Comparison of ENCODE assay signal across 9 cellular contexts in genomic region chr1:156590326-156591180, GRCh38. TPM values are rescaled to one million over a fixed set of nuclear protein-coding genes. Genes with fewer than 3 reads are reported as not detected.
DNase-seq lines count a peak whose midpoint lies in the region; ATAC-seq, FAIRE-seq and TF ChIP-seq lines count a peak whose summit lies in the region.
"Had no signal": no experiment of that assay in that cellular context is flagged by ENCODE, and none has a peak within 500 bp of the region (broad histone marks: within the 10 kb centered on the region; RNA-seq: fewer than 3 reads in every experiment).

No MANE protein-coding gene starts in this region.

- no peak for FAIRE-seq in HTR-8/SVneo (lab: Jason Lieb, UNC)

- H3K4me1 ChIP-seq in endodermal cell (ENCODE audit: control insufficient read depth, insufficient read depth, low read length) = no peaks in the 10 kb centered on the region

- H3K27ac ChIP-seq in endodermal cell (ENCODE audit: low read depth, low read length) = no peak overlapping the region

- no peaks in the 10 kb centered on the region for H3K27me3 ChIP-seq in endodermal cell (ENCODE audit: control insufficient read depth, insufficient read depth, low read length, poor library complexity, severe bottlenecking)
- H3K27me3 ChIP-seq: upper lobe of left lung had no signal

- TF ChIP-seq CTCF in endodermal cell (conservative IDR thresholded peaks at IDR 0.05) = no peak

- no peak overlapping the region for H3K9ac ChIP-seq in endodermal cell (ENCODE audit: extremely low read depth, low read length, poor library complexity, severe bottlenecking)

- no peak for DNase-seq in T-helper 2 cell treated with Interferon-gamma antibody and Interleukin-4, amounts not matched to agents 5 μg/mL and 100 μg/mL, for 36 hours (ENCODE audit: low spot score)
- DNase-seq in T-helper 2 cell = no peak
- DNase-seq in endodermal cell = no peak
- no peak for DNase-seq in stimulated activated effector memory CD8-positive, alpha-beta T cell treated with anti-CD3 and anti-CD28 coated beads, Interleukin-12 subunit alpha, Interleukin-12 subunit beta, amount 100 ng/mL, for 72 hours (ENCODE audit: low spot score in 2 of 2)
- DNase-seq in HTR-8/SVneo (ENCODE audit: insufficient read length, low spot score) = no peak

- peak overlapping the region; percentile 86 for H3K4me3 ChIP-seq in endodermal cell (ENCODE audit: low read length)

- no peaks in the 10 kb centered on the region for H3K9me3 Mint-ChIP-seq in T-helper 2 cell treated with Interferon-gamma antibody and Interleukin-4, amounts not matched to agents 5 μg/mL and 100 μg/mL, for 36 hours
- no peaks in the 10 kb centered on the region for H3K9me3 Mint-ChIP-seq in endodermal cell
- no peaks in the 10 kb centered on the region for H3K9me3 Mint-ChIP-seq in stimulated activated effector memory CD8-positive, alpha-beta T cell treated with anti-CD3 and anti-CD28 coated beads, Interleukin-12 subunit alpha, Interleukin-12 subunit beta, amount 100 ng/mL, for 72 hours

- WGBS in endodermal cell (ENCODE audit: insufficient coverage in 1 of 2, insufficient read length in 1 of 2), 2 experiments = 91 to 96% methylated on average over 6 to 9 of the region's 10 CpGs

- H3K4me1 Mint-ChIP-seq in T-helper 2 cell treated with Interferon-gamma antibody and Interleukin-4, amounts not matched to agents 5 μg/mL and 100 μg/mL, for 36 hours (ENCODE audit: low read depth) = peaks cover 16% of the 10 kb centered on the region
- H3K4me1 Mint-ChIP-seq in endodermal cell = peaks cover 5% of the 10 kb centered on the region
- H3K4me1 Mint-ChIP-seq in stimulated activated effector memory CD8-positive, alpha-beta T cell treated with anti-CD3 and anti-CD28 coated beads, Interleukin-12 subunit alpha, Interleukin-12 subunit beta, amount 100 ng/mL, for 72 hours = peaks cover 23% of the 10 kb centered on the region

- no peak overlapping the region for H3K27ac Mint-ChIP-seq in T-helper 2 cell treated with Interferon-gamma antibody and Interleukin-4, amounts not matched to agents 5 μg/mL and 100 μg/mL, for 36 hours
- no peak overlapping the region for H3K27ac Mint-ChIP-seq in endodermal cell
- H3K27ac Mint-ChIP-seq in stimulated activated effector memory CD8-positive, alpha-beta T cell treated with anti-CD3 and anti-CD28 coated beads, Interleukin-12 subunit alpha, Interleukin-12 subunit beta, amount 100 ng/mL, for 72 hours = peak overlapping the region; percentile 81

- no peaks in the 10 kb centered on the region for H3K9me3 ChIP-seq in endodermal cell (ENCODE audit: control insufficient read depth, low read length)
- H3K9me3 ChIP-seq: upper lobe of left lung had no signal

- no peak for ATAC-seq in stimulated activated effector memory CD8-positive, alpha-beta T cell treated with anti-CD3 and anti-CD28 coated beads, Interleukin-12 subunit alpha, Interleukin-12 subunit beta, amount 100 ng/mL, for 72 hours
- ATAC-seq in GM18867 (IDR thresholded peaks at IDR 0.05; ENCODE audit: unreplicated experiment) = no peak

- peak overlapping the region; percentile 84 for H3K4me3 Mint-ChIP-seq in T-helper 2 cell treated with Interferon-gamma antibody and Interleukin-4, amounts not matched to agents 5 μg/mL and 100 μg/mL, for 36 hours
- H3K4me3 Mint-ChIP-seq in endodermal cell = peak overlapping the region; percentile 75
- H3K4me3 Mint-ChIP-seq in stimulated activated effector memory CD8-positive, alpha-beta T cell treated with anti-CD3 and anti-CD28 coated beads, Interleukin-12 subunit alpha, Interleukin-12 subunit beta, amount 100 ng/mL, for 72 hours = peak overlapping the region; percentile 68

- H3K36me3 ChIP-seq in endodermal cell (ENCODE audit: control insufficient read depth, insufficient read depth, low read length) = peaks cover 15% of the 10 kb centered on the region

- peaks cover 15% of the 10 kb centered on the region for H3K36me3 Mint-ChIP-seq in T-helper 2 cell treated with Interferon-gamma antibody and Interleukin-4, amounts not matched to agents 5 μg/mL and 100 μg/mL, for 36 hours (ENCODE audit: low read depth)
- peaks cover 15% of the 10 kb centered on the region for H3K36me3 Mint-ChIP-seq in endodermal cell (ENCODE audit: low read depth)
- H3K36me3 Mint-ChIP-seq in stimulated activated effector memory CD8-positive, alpha-beta T cell treated with anti-CD3 and anti-CD28 coated beads, Interleukin-12 subunit alpha, Interleukin-12 subunit beta, amount 100 ng/mL, for 72 hours = peaks cover 30% of the 10 kb centered on the region

- H3K27me3 Mint-ChIP-seq in T-helper 2 cell treated with Interferon-gamma antibody and Interleukin-4, amounts not matched to agents 5 μg/mL and 100 μg/mL, for 36 hours (ENCODE audit: low read depth) = no peaks in the 10 kb centered on the region
- peaks cover 7% of the 10 kb centered on the region for H3K27me3 Mint-ChIP-seq in endodermal cell (ENCODE audit: insufficient read depth)

RNA-seq across cellular contexts. Expression of gene NAXE, which starts 1.0 kb away (rescaled TPM):
- total RNA-seq in endodermal cell = 100 to 1,000 TPM in 1 of 2 donors, 10 to 100 TPM in 1; 96.0 to 129 TPM
- polyA plus RNA-seq in endodermal cell (2013, experiment 1 of 2) = 72.2 TPM
- polyA plus RNA-seq in endodermal cell (2013, experiment 2 of 2) = 60.4 TPM

RNA-seq across cellular contexts. Expression of gene GPATCH4, which starts 10.7 kb away (rescaled TPM):
- 10 to 100 TPM; 23.0 to 34.4 TPM for total RNA-seq in endodermal cell
- polyA plus RNA-seq in endodermal cell (2013, experiment 1 of 2) = 19.7 TPM
- polyA plus RNA-seq in endodermal cell (2013, experiment 2 of 2) = 17.4 TPM

RNA-seq across cellular contexts. Expression of gene TTC24, which starts 11.0 kb away (rescaled TPM):
- total RNA-seq in endodermal cell = not detected
- polyA plus RNA-seq in endodermal cell (2013, experiment 1 of 2) = not detected
- polyA plus RNA-seq in endodermal cell (2013, experiment 2 of 2) = not detected
- total RNA-seq: fibroblast of villous mesenchyme, SK-MEL-5 had no signal

RNA-seq across cellular contexts. Expression of gene IQGAP3, which starts 18.2 kb away (rescaled TPM):
- 10 to 100 TPM; 28.6 to 36.9 TPM for total RNA-seq in endodermal cell
- polyA plus RNA-seq in endodermal cell (2013, experiment 1 of 2) = 28.9 TPM
- 28.9 TPM for polyA plus RNA-seq in endodermal cell (2013, experiment 2 of 2)

RNA-seq across cellular contexts. Expression of gene HAPLN2, which starts 28.7 kb away (rescaled TPM):
- 1 to 10 TPM in 1 of 2 donors, under 1 TPM in 1; 0.42 to 2.8 TPM for total RNA-seq in endodermal cell
- 0.82 TPM for polyA plus RNA-seq in endodermal cell (2013, experiment 1 of 2)
- polyA plus RNA-seq in endodermal cell (2013, experiment 2 of 2) = 0.54 TPM
- total RNA-seq: fibroblast of villous mesenchyme, SK-MEL-5 had no signal
